1 cellular context compared by ENCODE assay signal in the genomic region with DNA sequence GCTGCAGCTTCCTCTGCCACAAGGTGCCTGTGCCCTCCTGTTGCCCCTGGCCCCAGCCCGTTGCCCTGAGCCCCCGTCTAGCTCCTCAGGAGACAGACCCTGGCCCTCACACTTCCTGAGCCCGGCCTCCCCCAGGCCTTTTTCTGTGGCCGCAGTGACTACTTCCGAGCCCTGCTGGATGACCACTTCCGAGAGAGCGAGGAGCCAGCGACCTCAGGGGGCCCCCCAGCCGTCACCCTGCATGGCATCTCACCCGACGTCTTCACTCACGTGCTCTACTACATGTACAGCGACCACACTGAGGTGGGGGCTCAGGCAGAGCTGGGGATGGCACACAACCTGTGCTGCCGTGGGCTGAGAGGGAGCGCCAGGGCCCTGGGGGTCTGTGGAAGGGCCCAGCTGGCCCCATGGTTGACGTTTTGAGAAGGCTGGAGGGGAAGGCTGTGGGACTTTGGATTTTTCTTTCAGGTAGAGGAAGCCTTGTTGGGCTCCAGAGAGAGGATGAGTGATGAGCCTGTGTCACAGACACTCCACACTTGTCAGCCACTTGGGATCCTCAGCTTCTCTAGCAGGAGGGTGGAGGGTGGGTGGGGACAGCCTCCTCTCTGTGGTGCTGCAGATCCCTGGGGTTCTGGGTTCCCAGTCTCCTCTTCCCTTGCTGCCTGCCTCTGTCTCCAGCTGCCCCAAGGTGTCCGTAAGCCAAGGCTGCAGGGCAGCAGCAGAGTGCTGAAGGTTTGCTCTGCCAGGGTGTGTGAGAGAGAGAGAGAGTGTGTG.
A peak's percentile ranks its signal among the peaks of the same experiment; 100 is the strongest.
TF ChIP-seq lines count a peak whose summit lies in the region.

No MANE protein-coding gene starts in this region.

TF ChIP-seq in PFSK-1, 5 proteins besides CTCF, POLR2A, EP300 and RAD21:
- TF ChIP-seq FOXP2 (optimal IDR thresholded peaks at IDR 0.05; ENCODE audit: borderline replicate concordance, extremely low read depth, extremely low read length, insufficient read depth) (no peak), SIN3A (IDR thresholded peaks at IDR 0.05; ENCODE audit: borderline replicate concordance, insufficient read depth, low read length) (no peak), TAF1 (IDR thresholded peaks at IDR 0.05; ENCODE audit: borderline replicate concordance, insufficient read depth, low read length) (no peak), POLR2AphosphoS5 (IDR thresholded peaks at IDR 0.05; ENCODE audit: low read depth, low read length) (0 out of 2 replicates have a peak, but pooled peaks have one; percentile 8)
- TF ChIP-seq, protein P1, sequence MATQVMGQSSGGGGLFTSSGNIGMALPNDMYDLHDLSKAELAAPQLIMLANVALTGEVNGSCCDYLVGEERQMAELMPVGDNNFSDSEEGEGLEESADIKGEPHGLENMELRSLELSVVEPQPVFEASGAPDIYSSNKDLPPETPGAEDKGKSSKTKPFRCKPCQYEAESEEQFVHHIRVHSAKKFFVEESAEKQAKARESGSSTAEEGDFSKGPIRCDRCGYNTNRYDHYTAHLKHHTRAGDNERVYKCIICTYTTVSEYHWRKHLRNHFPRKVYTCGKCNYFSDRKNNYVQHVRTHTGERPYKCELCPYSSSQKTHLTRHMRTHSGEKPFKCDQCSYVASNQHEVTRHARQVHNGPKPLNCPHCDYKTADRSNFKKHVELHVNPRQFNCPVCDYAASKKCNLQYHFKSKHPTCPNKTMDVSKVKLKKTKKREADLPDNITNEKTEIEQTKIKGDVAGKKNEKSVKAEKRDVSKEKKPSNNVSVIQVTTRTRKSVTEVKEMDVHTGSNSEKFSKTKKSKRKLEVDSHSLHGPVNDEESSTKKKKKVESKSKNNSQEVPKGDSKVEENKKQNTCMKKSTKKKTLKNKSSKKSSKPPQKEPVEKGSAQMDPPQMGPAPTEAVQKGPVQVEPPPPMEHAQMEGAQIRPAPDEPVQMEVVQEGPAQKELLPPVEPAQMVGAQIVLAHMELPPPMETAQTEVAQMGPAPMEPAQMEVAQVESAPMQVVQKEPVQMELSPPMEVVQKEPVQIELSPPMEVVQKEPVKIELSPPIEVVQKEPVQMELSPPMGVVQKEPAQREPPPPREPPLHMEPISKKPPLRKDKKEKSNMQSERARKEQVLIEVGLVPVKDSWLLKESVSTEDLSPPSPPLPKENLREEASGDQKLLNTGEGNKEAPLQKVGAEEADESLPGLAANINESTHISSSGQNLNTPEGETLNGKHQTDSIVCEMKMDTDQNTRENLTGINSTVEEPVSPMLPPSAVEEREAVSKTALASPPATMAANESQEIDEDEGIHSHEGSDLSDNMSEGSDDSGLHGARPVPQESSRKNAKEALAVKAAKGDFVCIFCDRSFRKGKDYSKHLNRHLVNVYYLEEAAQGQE (IDR thresholded peaks at IDR 0.05; ENCODE audit: insufficient read depth in 1 of 2, low read depth in 2 of 2, low read length in 2 of 2): no peak
